In the genomic region with DNA sequence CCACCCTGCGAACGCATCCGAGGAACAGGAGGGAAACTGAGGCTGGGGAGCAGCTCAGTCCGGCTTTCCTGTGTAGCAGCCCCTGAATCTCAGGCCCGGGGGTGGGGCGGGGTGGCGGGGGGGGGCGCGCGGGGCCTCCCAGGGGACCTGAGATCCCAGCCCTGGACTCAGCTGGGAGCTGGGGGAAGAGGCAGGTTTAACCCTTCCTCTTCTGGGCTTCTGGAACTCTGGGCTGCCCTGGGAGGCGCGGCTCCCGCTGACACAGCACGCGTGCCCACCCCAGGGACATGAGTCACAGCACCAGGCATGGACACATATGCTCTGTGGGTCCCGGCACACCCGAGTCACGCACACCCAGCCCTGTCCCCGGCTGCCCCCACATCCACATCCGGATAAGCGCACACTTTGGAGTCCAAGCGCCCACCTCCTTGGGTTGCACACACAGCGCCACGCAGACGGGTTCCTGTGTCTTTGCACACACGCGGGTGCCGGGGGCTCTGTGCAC, we compare ENCODE assay signal across 8 cellular contexts. TPM values are rescaled to one million over a fixed set of nuclear protein-coding genes. Genes with fewer than 3 reads are reported as not detected.
A peak's percentile ranks its signal among the peaks of the same experiment; 100 is the strongest.
DNase-seq lines count a peak whose midpoint lies in the region; ATAC-seq and TF ChIP-seq lines count a peak whose summit lies in the region.

No MANE protein-coding gene starts in this region.

- no peaks in the 10 kb centered on the region for H3K36me3 ChIP-seq in Peyer's patch
- H3K36me3 ChIP-seq in breast epithelium: no peaks in the 10 kb centered on the region
- H3K36me3 ChIP-seq in stomach: peaks cover 0 to 3% (median under 1%) of the 10 kb centered on the region in 4 donors

- peaks cover 18 to 78% (median 64%) of the 10 kb centered on the region in 4 donors for H3K4me1 ChIP-seq in Peyer's patch
- peaks cover 39 to 52% of the 10 kb centered on the region in 2 donors for H3K4me1 ChIP-seq in breast epithelium
- H3K4me1 ChIP-seq in stomach: peaks cover 71 to 85% (median 82%) of the 10 kb centered on the region in 4 donors

- no peak for ATAC-seq in GM19463 (IDR thresholded peaks at IDR 0.05; ENCODE audit: unreplicated experiment)
- ATAC-seq in GM19351 (IDR thresholded peaks at IDR 0.05; ENCODE audit: unreplicated experiment): no peak
- ATAC-seq in GM21717 (IDR thresholded peaks at IDR 0.05; ENCODE audit: unreplicated experiment): no peak

- no peak for TF ChIP-seq CTCF in GM12875 (IDR thresholded peaks at IDR 0.05; ENCODE audit: borderline replicate concordance, insufficient read depth, low read depth, low read length)
- no peak for TF ChIP-seq CTCF in Peyer's patch (IDR thresholded peaks at IDR 0.05)
- no peak for TF ChIP-seq CTCF in breast epithelium (IDR thresholded peaks at IDR 0.05)
- no peak for TF ChIP-seq CTCF in stomach (IDR thresholded peaks at IDR 0.05)

- DNase-seq in Peyer's patch: peak in 2 of 3 donors; percentile 59 to 80
- DNase-seq in breast epithelium (ENCODE audit: low spot score in 2 of 2): no peak
- peak; percentile 84 for DNase-seq in kidney tubule cell (ENCODE audit: low spot score)
- no peak for DNase-seq in stomach

- H3K9me3 ChIP-seq in Peyer's patch: no peaks in the 10 kb centered on the region
- H3K9me3 ChIP-seq in breast epithelium: no peaks in the 10 kb centered on the region
- H3K9me3 ChIP-seq in stomach: no peaks in the 10 kb centered on the region

- H3K4me3 ChIP-seq in GM12875 (ENCODE audit: low read depth, low read length) (peak overlapping the region; percentile 44), Peyer's patch (peak overlapping the region; percentile 51 to 80 (median 60)), breast epithelium (peak overlapping the region; percentile 43 to 74 (median 56)), stomach (peak overlapping the region; percentile 44 to 61 (median 50))

- H3K27me3 ChIP-seq in Peyer's patch (no peaks in the 10 kb centered on the region), breast epithelium (no peaks in the 10 kb centered on the region), stomach (no peaks in the 10 kb centered on the region)

- WGBS in stomach, 5 donors: 2 to 31% (median 13%) methylated on average over 15 to 28 of the region's 28 CpGs

- H3K27ac ChIP-seq in Peyer's patch: peak overlapping the region; percentile 94 to 99 (median 98)
- H3K27ac ChIP-seq in breast epithelium: peak overlapping the region; percentile 97 to 98
- H3K27ac ChIP-seq in stomach: peak overlapping the region; percentile 80 to 100 (median 100)

- intact Hi-C loops in breast epithelium (cut with DNase I; ENCODE audit: low total_unique reads): no loop called here
- intact Hi-C loops in stomach (cut with DNase I; ENCODE audit: low total_unique reads): loop anchor here (2.0 kb wide), 1 partner anchor 21 kb away; no protein-coding TSS in a partner anchor

- TF ChIP-seq POLR2A in Peyer's patch (IDR thresholded peaks at IDR 0.05): no peak
- no peak for TF ChIP-seq POLR2A in breast epithelium (IDR thresholded peaks at IDR 0.05)
- TF ChIP-seq POLR2A in stomach (IDR thresholded peaks at IDR 0.05): no peak

- TF ChIP-seq EP300 in stomach (IDR thresholded peaks at IDR 0.05): no peak

RNA-seq across cellular contexts. Expression of gene CIRBP, which starts 3.5 kb away (rescaled TPM):
- total RNA-seq in Peyer's patch: 100 to 1,000 TPM; 258 to 623 (median 458) TPM
- 100 to 1,000 TPM; 458 to 758 (median 656) TPM for total RNA-seq in breast epithelium
- total RNA-seq in stomach: 100 to 1,000 TPM; 250 to 520 (median 327) TPM
- polyA plus RNA-seq in stomach: 100 to 1,000 TPM; 307 to 686 (median 385) TPM

RNA-seq across cellular contexts. Expression of gene FAM174C, which starts 9.7 kb away (rescaled TPM):
- total RNA-seq in Peyer's patch (10 to 100 TPM; 39.6 to 87.7 (median 80.0) TPM), breast epithelium (10 to 100 TPM; 43.9 to 60.6 (median 53.1) TPM), stomach (100 to 1,000 TPM in 2 of 5 donors, 10 to 100 TPM in 2, 1 to 10 TPM in 1; 6.2 to 240 (median 23.7) TPM)
- polyA plus RNA-seq in stomach: 100 to 1,000 TPM in 1 of 3 donors, 10 to 100 TPM in 2; 75.8 to 102 (median 80.3) TPM

RNA-seq across cellular contexts. Expression of gene MIDN, which starts 17.3 kb away (rescaled TPM):
- total RNA-seq in Peyer's patch (100 to 1,000 TPM in 1 of 4 donors, 10 to 100 TPM in 3; 34.7 to 205 (median 98.9) TPM), breast epithelium (10 to 100 TPM; 13.8 to 28.5 (median 22.4) TPM), stomach (100 to 1,000 TPM in 1 of 5 donors, 10 to 100 TPM in 4; 31.6 to 118 (median 54.6) TPM)
- polyA plus RNA-seq in stomach: 10 to 100 TPM; 17.0 to 29.2 (median 21.0) TPM

RNA-seq across cellular contexts. Expression of gene EFNA2, which starts 20.0 kb away (rescaled TPM):
- total RNA-seq in Peyer's patch (10 to 100 TPM; 21.5 to 34.1 (median 32.3) TPM), breast epithelium (under 1 TPM in 1 of 3 donors, not detected in 2; 0.66 TPM), stomach (10 to 100 TPM in 1 of 5 donors, under 1 TPM in 1, not detected in 3; 0.55 to 21.1 TPM)
- polyA plus RNA-seq in stomach: under 1 TPM in 1 of 3 donors, not detected in 2; 0.15 TPM

RNA-seq across cellular contexts. Expression of gene ATP5F1D, which starts 24.1 kb away (rescaled TPM):
- total RNA-seq in Peyer's patch (100 to 1,000 TPM in 3 of 4 donors, 10 to 100 TPM in 1; 88.3 to 299 (median 206) TPM), breast epithelium (10 to 100 TPM; 47.6 to 64.9 (median 61.3) TPM), stomach (100 to 1,000 TPM in 2 of 5 donors, 10 to 100 TPM in 3; 26.4 to 905 (median 37.9) TPM)
- polyA plus RNA-seq in stomach: 100 to 1,000 TPM; 355 to 508 (median 358) TPM

Comparison
In these comparisons a context has a peak if more than half of its experiments do, and no peak if none do; other contexts are left out.
1. DNase-seq: peak in Peyer's patch (2 of 3) and kidney tubule cell (single experiment); none in breast epithelium (0 of 2) and stomach (single experiment).
2. Peak in every context shown above with its lines, with median percentiles within 50 percentile points of each other: H3K4me3 ChIP-seq and H3K27ac ChIP-seq.